8 cellular contexts compared by ENCODE assay signal in genomic region chr12:49428652-49429549, GRCh38.
DNase-seq lines count a peak whose midpoint lies in the region; ATAC-seq, FAIRE-seq and TF ChIP-seq lines count a peak whose summit lies in the region.

No MANE protein-coding gene starts in this region.

- H3K9me3 ChIP-seq in K562 (replicated peaks; ENCODE audit: control insufficient read depth, insufficient read depth, low read depth, low read length) (no peaks in the 10 kb centered on the region), osteoblast (ENCODE audit: low read depth, low read length) (no peaks in the 10 kb centered on the region), thyroid gland (no peaks in the 10 kb centered on the region), lower lobe of right lung (no peaks in the 10 kb centered on the region)

- H2AFZ ChIP-seq in K562 (ENCODE audit: low read depth, low read length) (no peak overlapping the region), osteoblast (ENCODE audit: low read length) (no peak overlapping the region)

- peaks cover 3% of the 10 kb centered on the region; the same call in 2 of the 3 replicates for H3K36me3 ChIP-seq in K562 (ENCODE audit: control insufficient read depth, insufficient read depth, low read length)
- H3K36me3 ChIP-seq in osteoblast (ENCODE audit: insufficient read depth, low read length), result no peaks in the 10 kb centered on the region
- no peaks in the 10 kb centered on the region for H3K36me3 ChIP-seq in thyroid gland
- H3K36me3 ChIP-seq in lower lobe of right lung, result no peaks in the 10 kb centered on the region

- DNase-seq in KBM-7 (peak; percentile 41), K562 (ENCODE audit: extremely low read depth in 1 of 4, low spot score in 3 of 4) (peak in 3 of 4 experiments; percentile 21 to 63 (median 37)), osteoblast (ENCODE audit: insufficient read length, low spot score, missing footprints) (peak; percentile 94), NCI-H526 treated with DMSO at 0.1 percent for 48 hours (lab: John Stamatoyannopoulos, UW) (no peak), thyroid gland (no peak), lower lobe of right lung (no peak)
- DNase-seq in activated CD4-positive, alpha-beta T cell treated with anti-CD3 and anti-CD28 coated beads for 36 hours, result no peak

- H3K27ac ChIP-seq in K562 (ENCODE audit: extremely low read depth, low read depth, low read length), result no peak overlapping the region
- peak overlapping the region; percentile 52 for H3K27ac ChIP-seq in osteoblast (ENCODE audit: low read depth, low read length)
- no peak overlapping the region for H3K27ac ChIP-seq in thyroid gland
- no peak overlapping the region for H3K27ac ChIP-seq in lower lobe of right lung

- no peak overlapping the region for H3K4me3 Mint-ChIP-seq in activated CD4-positive, alpha-beta T cell treated with anti-CD3 and anti-CD28 coated beads for 36 hours

- H3K36me3 Mint-ChIP-seq in activated CD4-positive, alpha-beta T cell treated with anti-CD3 and anti-CD28 coated beads for 36 hours (ENCODE audit: low read depth), result peaks cover 7% of the 10 kb centered on the region

- H3K9me3 Mint-ChIP-seq in activated CD4-positive, alpha-beta T cell treated with anti-CD3 and anti-CD28 coated beads for 36 hours (ENCODE audit: low read depth), result no peaks in the 10 kb centered on the region

- H4K20me1 ChIP-seq in K562 (replicated peaks; ENCODE audit: control insufficient read depth, insufficient read depth, low read length), result no peaks in the 10 kb centered on the region
- H4K20me1 ChIP-seq in osteoblast (ENCODE audit: insufficient read depth, low read length), result peaks cover 3% of the 10 kb centered on the region

- H3K4me1 ChIP-seq in K562 (replicated peaks in 1 of 2; ENCODE audit: control insufficient read depth in 2 of 2, insufficient read depth in 2 of 2, low read length in 2 of 2) (peaks cover 0 to 9% of the 10 kb centered on the region in 2 experiments; a peak in 3 of 5 replicates), osteoblast (ENCODE audit: insufficient read depth, low read length) (peaks cover 6% of the 10 kb centered on the region), thyroid gland (no peaks in the 10 kb centered on the region), lower lobe of right lung (no peaks in the 10 kb centered on the region)

- peak; percentile 59 for ATAC-seq in GM18868 (IDR thresholded peaks at IDR 0.05; ENCODE audit: unreplicated experiment)
- peak; percentile 90 for ATAC-seq in K562
- no peak for ATAC-seq in activated CD4-positive, alpha-beta T cell treated with anti-CD3 and anti-CD28 coated beads for 36 hours
- ATAC-seq in lower lobe of right lung, result no peak

- H3K9me1 ChIP-seq in K562 (ENCODE audit: control insufficient read depth, insufficient read depth, low read length), result no peaks in the 10 kb centered on the region

- H3K4me2 ChIP-seq in K562 (ENCODE audit: insufficient read depth, low read length), result no peak overlapping the region
- peak overlapping the region; percentile 21 for H3K4me2 ChIP-seq in osteoblast (ENCODE audit: insufficient read depth, low read length)

- peak; percentile 90 for FAIRE-seq in K562 (lab: Jason Lieb, UNC)

- TF ChIP-seq CTCF in K562 (IDR thresholded peaks at IDR 0.05 in 2 of 3, conservative IDR thresholded peaks at IDR 0.05 in 1 of 3; ENCODE audit: insufficient read depth in 2 of 3, low read depth in 1 of 3, low read length in 3 of 3) (no peak), osteoblast (IDR thresholded peaks at IDR 0.05; ENCODE audit: extremely low read depth, low read depth, low read length) (no peak), thyroid gland (IDR thresholded peaks at IDR 0.05) (no peak), lower lobe of right lung (IDR thresholded peaks at IDR 0.05) (no peak)

- POLR2A ChIA-PET in K562 (lab: Yijun Ruan, JAX), result interaction anchor here (0.6 to 2.0 kb wide), 3 partner anchors 9 to 27 kb away, joined by 3 to 8 read pairs (median 3); no protein-coding TSS in a partner anchor
- POLR2A ChIA-PET in activated CD4-positive, alpha-beta T cell treated with anti-CD3 and anti-CD28 coated beads for 36 hours (lab: Charles Lee), result no interaction called here

- no peak for TF ChIP-seq RAD21 in K562 (CRISPR knock-in tag; conservative IDR thresholded peaks at IDR 0.05 in 1 of 2, IDR thresholded peaks at IDR 0.05 in 1 of 2)

- no peak overlapping the region for H3K27ac Mint-ChIP-seq in activated CD4-positive, alpha-beta T cell treated with anti-CD3 and anti-CD28 coated beads for 36 hours

- intact Hi-C loops in K562 (cut with micrococcal nuclease) (no loop called here), thyroid gland (cut with DNase I) (no loop called here), lower lobe of right lung (cut with DNase I) (no loop called here)
- intact Hi-C loops in activated CD4-positive, alpha-beta T cell treated with anti-CD3 and anti-CD28 coated beads for 36 hours (cut with DNase I, micrococcal nuclease), result no loop called here

- no TSS peak for BruUV-seq in K562 (replicated peaks; lab: Mats Ljungman, UMichigan)

- TF ChIP-seq EP300 in K562 (IDR thresholded peaks at IDR 0.05; ENCODE audit: low read length), result no peak

- H3K9ac ChIP-seq in K562 (ENCODE audit: insufficient read depth in 1 of 2, low read depth in 2 of 2, low read length in 2 of 2), result no peak overlapping the region

- H3K4me3 ChIP-seq in K562 (no peak overlapping the region), osteoblast (ENCODE audit: insufficient read depth, low read length) (no peak overlapping the region), thyroid gland (replicated peaks in 1 of 3) (no peak overlapping the region), lower lobe of right lung (no peak overlapping the region)

- WGBS in K562 (ENCODE audit: insufficient coverage, low coverage, missing lambda C conversion rate), result 57% methylated on average over 7 of the region's 7 CpGs
- 85 to 92% methylated on average over 7 of the region's 7 CpGs for WGBS in thyroid gland, 2 donors

- H3K4me1 Mint-ChIP-seq in activated CD4-positive, alpha-beta T cell treated with anti-CD3 and anti-CD28 coated beads for 36 hours, result peaks cover 3% of the 10 kb centered on the region

- H3K79me2 ChIP-seq in K562 (ENCODE audit: control insufficient read depth, insufficient read depth, low read length) (no peaks in the 10 kb centered on the region; the same call in 2 of the 3 replicates), osteoblast (ENCODE audit: insufficient read depth, low read length) (peaks cover 25% of the 10 kb centered on the region)

- H3K27me3 Mint-ChIP-seq in activated CD4-positive, alpha-beta T cell treated with anti-CD3 and anti-CD28 coated beads for 36 hours, result no peaks in the 10 kb centered on the region

- CTCF ChIA-PET in K562 (lab: Yijun Ruan, JAX; ENCODE audit: low intra/inter-chr PET ratio), result no interaction called here
- CTCF ChIA-PET in activated CD4-positive, alpha-beta T cell treated with anti-CD3 and anti-CD28 coated beads for 36 hours (lab: Charles Lee), result interaction anchor here (1.1 to 1.4 kb wide), 2 partner anchors 32 to 71 kb away, joined by 3 to 4 read pairs; no protein-coding TSS in a partner anchor

- in situ Hi-C loops in KBM-7 (cut with MboI; ENCODE audit: low pct_unique_long_range_greater_than_20kb, low sequenced_read_pairs) (no loop called here), K562 (cut with MboI) (no loop called here)

- H3K27me3 ChIP-seq in K562 (ENCODE audit: control insufficient read depth in 2 of 2, insufficient read depth in 2 of 2, low read length in 2 of 2) (no peaks in the 10 kb centered on the region), osteoblast (ENCODE audit: insufficient read depth, low read length) (no peaks in the 10 kb centered on the region), thyroid gland (no peaks in the 10 kb centered on the region), lower lobe of right lung (ENCODE audit: low read depth) (no peaks in the 10 kb centered on the region)

- TF ChIP-seq POLR2A in K562 (conservative IDR thresholded peaks at IDR 0.05), result no peak
- no peak for TF ChIP-seq POLR2A in thyroid gland (IDR thresholded peaks at IDR 0.05)

TF ChIP-seq in K562, 482 proteins besides CTCF, POLR2A, EP300 and RAD21 (continues in another document):
- no peak for TF ChIP-seq ZNF398 (CRISPR knock-in tag; IDR thresholded peaks at IDR 0.05)
- no peak for TF ChIP-seq HOXB6 (CRISPR knock-in tag; IDR thresholded peaks at IDR 0.05; ENCODE audit: borderline replicate concordance)
- TF ChIP-seq ARID3A (IDR thresholded peaks at IDR 0.05; ENCODE audit: borderline replicate concordance, low read depth, low read length), result 0 out of 2 replicates have a peak, but pooled peaks have one; percentile 44
- TF ChIP-seq ARID1B (IDR thresholded peaks at IDR 0.05), result peak; percentile 52

Comparison
In these comparisons a context has a peak if more than half of its experiments do, and no peak if none do; other contexts are left out.
1. ATAC-seq: peak in GM18868 (single experiment) and K562 (single experiment); none in activated CD4-positive, alpha-beta T cell treated with anti-CD3 and anti-CD28 coated beads for 36 hours (single experiment) and lower lobe of right lung (0 of 2).
2. DNase-seq: peak in KBM-7 (single experiment), K562 (3 of 4) and osteoblast (single experiment); none in NCI-H526 treated with DMSO at 0.1 percent for 48 hours (single experiment), activated CD4-positive, alpha-beta T cell treated with anti-CD3 and anti-CD28 coated beads for 36 hours (single experiment), thyroid gland (0 of 2) and lower lobe of right lung (single experiment).